11 cellular contexts compared by ENCODE assay signal in genomic region chr1:3518256-3518655, GRCh38.
DNase-seq lines count a peak whose midpoint lies in the region; ATAC-seq, FAIRE-seq and TF ChIP-seq lines count a peak whose summit lies in the region.
"Had no signal": no experiment of that assay in that cellular context is flagged by ENCODE, and none has a peak within 500 bp of the region (broad histone marks: within the 10 kb centered on the region; RNA-seq: fewer than 3 reads in every experiment).

No MANE protein-coding gene starts in this region.

- no peaks in the 10 kb centered on the region for H3K9me2 ChIP-seq in PC-3 (replicated peaks; ENCODE audit: low read length)

- H3K36me3 ChIP-seq in PC-3 (ENCODE audit: low read depth, low read length) (no peaks in the 10 kb centered on the region), pancreas (no peaks in the 10 kb centered on the region)

- H3K4me3 Mint-ChIP-seq in CD4-positive, alpha-beta T cell: no peak overlapping the region

- CTCF ChIA-PET in CD4-positive, alpha-beta T cell (lab: Charles Lee): interaction anchor here (0.6 to 0.9 kb wide), 2 partner anchors 101 to 103 kb away, joined by 3 to 5 read pairs; no protein-coding TSS in a partner anchor
- CTCF ChIA-PET in PC-3 (lab: Charles Lee): interaction anchor here (0.6 to 1.1 kb wide), 3 partner anchors 15 to 34 kb away, joined by 3 to 4 read pairs (median 4); no protein-coding TSS in a partner anchor

- no peaks in the 10 kb centered on the region for H3K79me2 ChIP-seq in PC-3 (ENCODE audit: low read length)

- no peak overlapping the region for H3K4me2 ChIP-seq in PC-3 (ENCODE audit: low read length)

- no peaks in the 10 kb centered on the region for H3K4me1 Mint-ChIP-seq in CD4-positive, alpha-beta T cell (ENCODE audit: low read depth)

- H3K27ac Mint-ChIP-seq in CD4-positive, alpha-beta T cell: no peak overlapping the region

- WGBS in pancreas, 2 donors: 91 to 97% methylated on average over 11 to 12 of the region's 12 CpGs

- no peaks in the 10 kb centered on the region for H3K9me3 Mint-ChIP-seq in CD4-positive, alpha-beta T cell

- no peak for FAIRE-seq in pancreas (lab: Jason Lieb, UNC)
- FAIRE-seq: GM18507, islet of Langerhans had no signal

- H3K4me3 ChIP-seq in PC-3 (ENCODE audit: low read length): no peak overlapping the region
- H3K4me3 ChIP-seq in cardiac fibroblast (replicated peaks in 1 of 2; ENCODE audit: low read depth in 2 of 2, low read length in 2 of 2): no peak overlapping the region
- no peak overlapping the region for H3K4me3 ChIP-seq in pancreas

- POLR2A ChIA-PET in CD4-positive, alpha-beta T cell (lab: Charles Lee): interaction anchor here (0.5 to 1.4 kb wide), 2 partner anchors 12 to 1894 kb away, joined by 4 read pairs; no protein-coding TSS in a partner anchor
- POLR2A ChIA-PET in PC-3 (lab: Charles Lee; ENCODE audit: unreplicated experiment): interaction anchor here (0.6 kb wide), 1 partner anchor 13 kb away, joined by 3 read pairs; no protein-coding TSS in a partner anchor

- H3K27me3 Mint-ChIP-seq in CD4-positive, alpha-beta T cell: no peaks in the 10 kb centered on the region

- no peaks in the 10 kb centered on the region for H4K20me1 ChIP-seq in PC-3 (ENCODE audit: low read length)

- peaks cover 5% of the 10 kb centered on the region for H3K36me3 Mint-ChIP-seq in CD4-positive, alpha-beta T cell (ENCODE audit: low read depth)

- H3K9ac ChIP-seq in PC-3 (ENCODE audit: low read length): no peak overlapping the region

- H3K9me3 ChIP-seq in CD4-positive, alpha-beta T cell (ENCODE audit: control insufficient read depth, low read length): no peaks in the 10 kb centered on the region
- H3K9me3 ChIP-seq in PC-3 (ENCODE audit: low read length) (no peaks in the 10 kb centered on the region), pancreas (no peaks in the 10 kb centered on the region)

- no TSS peak for BruUV-seq in PC-3 (replicated peaks; lab: Mats Ljungman, UMichigan)

- peak; percentile 71 for TF ChIP-seq CTCF in CD4-positive, alpha-beta T cell (IDR thresholded peaks at IDR 0.05)
- TF ChIP-seq CTCF in PC-3 (conservative IDR thresholded peaks at IDR 0.05; ENCODE audit: low read depth, low read length) (peak; percentile 95), cardiac fibroblast (IDR thresholded peaks at IDR 0.05; ENCODE audit: low read depth, low read length) (peak; percentile 86), pancreas (IDR thresholded peaks at IDR 0.05) (peak; percentile 29 to 59 (median 36))

- peak in 5 of 10 experiments; percentile 20 to 45 (median 27) for DNase-seq in CD4-positive, alpha-beta T cell
- peak; percentile 46 for DNase-seq in PC-3
- DNase-seq in cardiac fibroblast (ENCODE audit: low read depth in 2 of 2): no peak
- DNase-seq in pancreas: no peak
- no peak for DNase-seq in NCI-H345 (lab: John Stamatoyannopoulos, UW)
- DNase-seq in DMS79 (lab: John Stamatoyannopoulos, UW): no peak
- DNase-seq in superior temporal gyrus (ENCODE audit: extremely low spot score): no peak
- DNase-seq: NCI-H1417 treated with DMSO at 0.1 percent for 48 hours had no signal

- H2AFZ ChIP-seq in PC-3 (ENCODE audit: low read length): no peak overlapping the region

- H3F3A ChIP-seq in PC-3 (ENCODE audit: low read length, unreplicated experiment): no peaks in the 10 kb centered on the region

- no peak overlapping the region for H3K27ac ChIP-seq in CD4-positive, alpha-beta T cell (ENCODE audit: low read depth, low read length)
- H3K27ac ChIP-seq in PC-3 (ENCODE audit: low read length) (no peak overlapping the region), pancreas (no peak overlapping the region)

- no peak for ATAC-seq in CD4-positive, alpha-beta T cell (ENCODE audit: poor library complexity)
- ATAC-seq in PC-3 (peak; percentile 27; the same call in 1 of the 2 replicates), pancreas (no peak), GM19351 (IDR thresholded peaks at IDR 0.05; ENCODE audit: unreplicated experiment) (no peak)

- intact Hi-C loops in CD4-positive, alpha-beta T cell (cut with DNase I, micrococcal nuclease): no loop called here
- intact Hi-C loops in PC-3 (cut with micrococcal nuclease): no loop called here
- intact Hi-C loops in pancreas (cut with DNase I): no loop called here

- H3K27me3 ChIP-seq in CD4-positive, alpha-beta T cell (ENCODE audit: control insufficient read depth, insufficient read depth, low read length): no peaks in the 10 kb centered on the region
- H3K27me3 ChIP-seq in PC-3 (ENCODE audit: low read length) (no peaks in the 10 kb centered on the region), pancreas (no peaks in the 10 kb centered on the region)

- H3K4me1 ChIP-seq in PC-3 (ENCODE audit: insufficient read depth, low read length) (no peaks in the 10 kb centered on the region), pancreas (no peaks in the 10 kb centered on the region)

Comparison
In these comparisons a context has a peak if more than half of its experiments do, and no peak if none do; other contexts are left out.
1. CTCF ChIP-seq: peak in every context shown above with its lines; median percentile 95 in PC-3; 86 in cardiac fibroblast; 71 in CD4-positive, alpha-beta T cell; 36 in pancreas.